In the genomic region with DNA sequence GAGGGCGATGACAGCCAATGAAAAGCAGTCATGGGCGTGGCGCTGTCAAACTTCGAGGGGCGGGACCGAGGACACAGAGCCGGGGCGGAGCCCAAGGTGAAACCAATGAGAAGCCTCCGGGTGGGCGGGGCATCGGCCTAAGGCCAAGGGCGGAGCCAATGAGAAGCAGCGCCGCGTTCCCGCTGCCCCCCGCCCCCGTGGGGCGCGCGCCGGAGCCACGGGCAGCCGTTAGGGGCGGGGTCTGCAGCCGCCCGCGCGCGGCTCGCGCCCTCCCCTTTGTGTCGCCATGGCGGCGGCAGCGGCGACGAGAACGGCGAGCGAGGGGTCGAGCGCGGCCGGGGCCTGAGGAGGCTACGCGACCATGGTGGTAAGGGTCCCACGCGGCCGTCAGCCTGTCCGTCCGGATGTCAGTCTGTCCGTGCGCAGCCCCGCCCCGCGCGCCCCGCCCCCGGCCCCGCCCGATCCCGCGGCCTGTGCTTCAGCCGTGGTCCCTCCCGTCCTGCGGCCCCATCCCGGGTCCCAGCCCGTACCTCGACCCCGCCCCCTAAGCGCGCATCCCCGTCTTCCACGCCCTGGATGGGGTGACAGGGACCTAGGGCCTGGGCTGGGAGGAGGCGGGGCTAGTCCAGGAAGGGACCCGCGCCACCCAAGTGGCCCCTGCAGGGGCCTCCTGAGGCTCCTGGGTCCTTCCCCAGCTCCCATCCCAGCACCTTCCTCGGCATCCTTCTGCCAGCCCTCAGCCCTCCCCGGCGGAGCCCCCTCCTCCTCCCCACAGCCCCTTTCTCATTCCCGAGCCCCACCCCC, we compare ENCODE assay signal across 1 cellular context.
TF ChIP-seq lines count a peak whose summit lies in the region.

A gene with protein sequence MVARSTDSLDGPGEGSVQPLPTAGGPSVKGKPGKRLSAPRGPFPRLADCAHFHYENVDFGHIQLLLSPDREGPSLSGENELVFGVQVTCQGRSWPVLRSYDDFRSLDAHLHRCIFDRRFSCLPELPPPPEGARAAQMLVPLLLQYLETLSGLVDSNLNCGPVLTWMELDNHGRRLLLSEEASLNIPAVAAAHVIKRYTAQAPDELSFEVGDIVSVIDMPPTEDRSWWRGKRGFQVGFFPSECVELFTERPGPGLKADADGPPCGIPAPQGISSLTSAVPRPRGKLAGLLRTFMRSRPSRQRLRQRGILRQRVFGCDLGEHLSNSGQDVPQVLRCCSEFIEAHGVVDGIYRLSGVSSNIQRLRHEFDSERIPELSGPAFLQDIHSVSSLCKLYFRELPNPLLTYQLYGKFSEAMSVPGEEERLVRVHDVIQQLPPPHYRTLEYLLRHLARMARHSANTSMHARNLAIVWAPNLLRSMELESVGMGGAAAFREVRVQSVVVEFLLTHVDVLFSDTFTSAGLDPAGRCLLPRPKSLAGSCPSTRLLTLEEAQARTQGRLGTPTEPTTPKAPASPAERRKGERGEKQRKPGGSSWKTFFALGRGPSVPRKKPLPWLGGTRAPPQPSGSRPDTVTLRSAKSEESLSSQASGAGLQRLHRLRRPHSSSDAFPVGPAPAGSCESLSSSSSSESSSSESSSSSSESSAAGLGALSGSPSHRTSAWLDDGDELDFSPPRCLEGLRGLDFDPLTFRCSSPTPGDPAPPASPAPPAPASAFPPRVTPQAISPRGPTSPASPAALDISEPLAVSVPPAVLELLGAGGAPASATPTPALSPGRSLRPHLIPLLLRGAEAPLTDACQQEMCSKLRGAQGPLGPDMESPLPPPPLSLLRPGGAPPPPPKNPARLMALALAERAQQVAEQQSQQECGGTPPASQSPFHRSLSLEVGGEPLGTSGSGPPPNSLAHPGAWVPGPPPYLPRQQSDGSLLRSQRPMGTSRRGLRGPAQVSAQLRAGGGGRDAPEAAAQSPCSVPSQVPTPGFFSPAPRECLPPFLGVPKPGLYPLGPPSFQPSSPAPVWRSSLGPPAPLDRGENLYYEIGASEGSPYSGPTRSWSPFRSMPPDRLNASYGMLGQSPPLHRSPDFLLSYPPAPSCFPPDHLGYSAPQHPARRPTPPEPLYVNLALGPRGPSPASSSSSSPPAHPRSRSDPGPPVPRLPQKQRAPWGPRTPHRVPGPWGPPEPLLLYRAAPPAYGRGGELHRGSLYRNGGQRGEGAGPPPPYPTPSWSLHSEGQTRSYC (plus strand): TSS at position 267 of the 804 bp plus-strand sequence. CDS start 95 bp downstream, at position 362.

TF ChIP-seq in K562, 482 proteins besides CTCF, POLR2A, EP300 and RAD21 (continued from another document and continues in another):
- TF ChIP-seq CREB5 (CRISPR knock-in tag; IDR thresholded peaks at IDR 0.05) = no peak
- TF ChIP-seq HES1 (IDR thresholded peaks at IDR 0.05; ENCODE audit: low read depth) = no peak
- TF ChIP-seq POLR2AphosphoS2 (IDR thresholded peaks at IDR 0.05; ENCODE audit: low read length) = no peak
- TF ChIP-seq, protein P1, sequence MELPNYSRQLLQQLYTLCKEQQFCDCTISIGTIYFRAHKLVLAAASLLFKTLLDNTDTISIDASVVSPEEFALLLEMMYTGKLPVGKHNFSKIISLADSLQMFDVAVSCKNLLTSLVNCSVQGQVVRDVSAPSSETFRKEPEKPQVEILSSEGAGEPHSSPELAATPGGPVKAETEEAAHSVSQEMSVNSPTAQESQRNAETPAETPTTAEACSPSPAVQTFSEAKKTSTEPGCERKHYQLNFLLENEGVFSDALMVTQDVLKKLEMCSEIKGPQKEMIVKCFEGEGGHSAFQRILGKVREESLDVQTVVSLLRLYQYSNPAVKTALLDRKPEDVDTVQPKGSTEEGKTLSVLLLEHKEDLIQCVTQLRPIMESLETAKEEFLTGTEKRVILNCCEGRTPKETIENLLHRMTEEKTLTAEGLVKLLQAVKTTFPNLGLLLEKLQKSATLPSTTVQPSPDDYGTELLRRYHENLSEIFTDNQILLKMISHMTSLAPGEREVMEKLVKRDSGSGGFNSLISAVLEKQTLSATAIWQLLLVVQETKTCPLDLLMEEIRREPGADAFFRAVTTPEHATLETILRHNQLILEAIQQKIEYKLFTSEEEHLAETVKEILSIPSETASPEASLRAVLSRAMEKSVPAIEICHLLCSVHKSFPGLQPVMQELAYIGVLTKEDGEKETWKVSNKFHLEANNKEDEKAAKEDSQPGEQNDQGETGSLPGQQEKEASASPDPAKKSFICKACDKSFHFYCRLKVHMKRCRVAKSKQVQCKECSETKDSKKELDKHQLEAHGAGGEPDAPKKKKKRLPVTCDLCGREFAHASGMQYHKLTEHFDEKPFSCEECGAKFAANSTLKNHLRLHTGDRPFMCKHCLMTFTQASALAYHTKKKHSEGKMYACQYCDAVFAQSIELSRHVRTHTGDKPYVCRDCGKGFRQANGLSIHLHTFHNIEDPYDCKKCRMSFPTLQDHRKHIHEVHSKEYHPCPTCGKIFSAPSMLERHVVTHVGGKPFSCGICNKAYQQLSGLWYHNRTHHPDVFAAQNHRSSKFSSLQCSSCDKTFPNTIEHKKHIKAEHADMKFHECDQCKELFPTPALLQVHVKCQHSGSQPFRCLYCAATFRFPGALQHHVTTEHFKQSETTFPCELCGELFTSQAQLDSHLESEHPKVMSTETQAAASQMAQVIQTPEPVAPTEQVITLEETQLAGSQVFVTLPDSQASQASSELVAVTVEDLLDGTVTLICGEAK (IDR thresholded peaks at IDR 0.05) = no peak
- TF ChIP-seq, protein P1 (CRISPR knock-in tag; IDR thresholded peaks at IDR 0.05) = no peak
- TF ChIP-seq STAT5B (CRISPR knock-in tag; IDR thresholded peaks at IDR 0.05) = no peak
- TF ChIP-seq, protein P2, sequence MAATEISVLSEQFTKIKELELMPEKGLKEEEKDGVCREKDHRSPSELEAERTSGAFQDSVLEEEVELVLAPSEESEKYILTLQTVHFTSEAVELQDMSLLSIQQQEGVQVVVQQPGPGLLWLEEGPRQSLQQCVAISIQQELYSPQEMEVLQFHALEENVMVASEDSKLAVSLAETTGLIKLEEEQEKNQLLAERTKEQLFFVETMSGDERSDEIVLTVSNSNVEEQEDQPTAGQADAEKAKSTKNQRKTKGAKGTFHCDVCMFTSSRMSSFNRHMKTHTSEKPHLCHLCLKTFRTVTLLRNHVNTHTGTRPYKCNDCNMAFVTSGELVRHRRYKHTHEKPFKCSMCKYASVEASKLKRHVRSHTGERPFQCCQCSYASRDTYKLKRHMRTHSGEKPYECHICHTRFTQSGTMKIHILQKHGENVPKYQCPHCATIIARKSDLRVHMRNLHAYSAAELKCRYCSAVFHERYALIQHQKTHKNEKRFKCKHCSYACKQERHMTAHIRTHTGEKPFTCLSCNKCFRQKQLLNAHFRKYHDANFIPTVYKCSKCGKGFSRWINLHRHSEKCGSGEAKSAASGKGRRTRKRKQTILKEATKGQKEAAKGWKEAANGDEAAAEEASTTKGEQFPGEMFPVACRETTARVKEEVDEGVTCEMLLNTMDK (IDR thresholded peaks at IDR 0.05; ENCODE audit: borderline replicate concordance, insufficient read depth, low read depth, low read length, poor library complexity, severe bottlenecking) = no peak
- TF ChIP-seq ZNF197 (CRISPR knock-in tag; IDR thresholded peaks at IDR 0.05; ENCODE audit: low read depth) = no peak
- TF ChIP-seq ZNF436 (CRISPR knock-in tag; IDR thresholded peaks at IDR 0.05) = no peak
- no peak for TF ChIP-seq STAT5A (IDR thresholded peaks at IDR 0.05; ENCODE audit: borderline replicate concordance, low read length)
- TF ChIP-seq FIP1L1 (IDR thresholded peaks at IDR 0.05; ENCODE audit: low read depth, low read length, poor library complexity, severe bottlenecking) = no peak
- no peak for TF ChIP-seq FUS (optimal IDR thresholded peaks at IDR 0.05; ENCODE audit: low read depth, low read length)
- no peak for TF ChIP-seq ESRRB (CRISPR knock-in tag; IDR thresholded peaks at IDR 0.05; ENCODE audit: borderline replicate concordance)
- no peak for TF ChIP-seq SMARCC2 (IDR thresholded peaks at IDR 0.05; ENCODE audit: low read depth)
- TF ChIP-seq NFIC (IDR thresholded peaks at IDR 0.05) = no peak
- TF ChIP-seq CHCHD3 (CRISPR knock-in tag; IDR thresholded peaks at IDR 0.05) = no peak
- TF ChIP-seq ZNF143 (CRISPR knock-in tag; IDR thresholded peaks at IDR 0.05) = no peak
- TF ChIP-seq TRIM24 (IDR thresholded peaks at IDR 0.05) = no peak
- TF ChIP-seq ZNF644 (tag; IDR thresholded peaks at IDR 0.05; ENCODE audit: low read depth) = no peak
- TF ChIP-seq SRF (CRISPR knock-in tag; IDR thresholded peaks at IDR 0.05) = no peak
- TF ChIP-seq ZFP36 (IDR thresholded peaks at IDR 0.05; ENCODE audit: low read depth, low read length, partially characterized antibody) = no peak
- TF ChIP-seq, protein P3, sequence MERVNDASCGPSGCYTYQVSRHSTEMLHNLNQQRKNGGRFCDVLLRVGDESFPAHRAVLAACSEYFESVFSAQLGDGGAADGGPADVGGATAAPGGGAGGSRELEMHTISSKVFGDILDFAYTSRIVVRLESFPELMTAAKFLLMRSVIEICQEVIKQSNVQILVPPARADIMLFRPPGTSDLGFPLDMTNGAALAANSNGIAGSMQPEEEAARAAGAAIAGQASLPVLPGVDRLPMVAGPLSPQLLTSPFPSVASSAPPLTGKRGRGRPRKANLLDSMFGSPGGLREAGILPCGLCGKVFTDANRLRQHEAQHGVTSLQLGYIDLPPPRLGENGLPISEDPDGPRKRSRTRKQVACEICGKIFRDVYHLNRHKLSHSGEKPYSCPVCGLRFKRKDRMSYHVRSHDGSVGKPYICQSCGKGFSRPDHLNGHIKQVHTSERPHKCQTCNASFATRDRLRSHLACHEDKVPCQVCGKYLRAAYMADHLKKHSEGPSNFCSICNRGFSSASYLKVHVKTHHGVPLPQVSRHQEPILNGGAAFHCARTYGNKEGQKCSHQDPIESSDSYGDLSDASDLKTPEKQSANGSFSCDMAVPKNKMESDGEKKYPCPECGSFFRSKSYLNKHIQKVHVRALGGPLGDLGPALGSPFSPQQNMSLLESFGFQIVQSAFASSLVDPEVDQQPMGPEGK (CRISPR knock-in tag; IDR thresholded peaks at IDR 0.05; ENCODE audit: borderline replicate concordance) = no peak
- TF ChIP-seq, protein P4, sequence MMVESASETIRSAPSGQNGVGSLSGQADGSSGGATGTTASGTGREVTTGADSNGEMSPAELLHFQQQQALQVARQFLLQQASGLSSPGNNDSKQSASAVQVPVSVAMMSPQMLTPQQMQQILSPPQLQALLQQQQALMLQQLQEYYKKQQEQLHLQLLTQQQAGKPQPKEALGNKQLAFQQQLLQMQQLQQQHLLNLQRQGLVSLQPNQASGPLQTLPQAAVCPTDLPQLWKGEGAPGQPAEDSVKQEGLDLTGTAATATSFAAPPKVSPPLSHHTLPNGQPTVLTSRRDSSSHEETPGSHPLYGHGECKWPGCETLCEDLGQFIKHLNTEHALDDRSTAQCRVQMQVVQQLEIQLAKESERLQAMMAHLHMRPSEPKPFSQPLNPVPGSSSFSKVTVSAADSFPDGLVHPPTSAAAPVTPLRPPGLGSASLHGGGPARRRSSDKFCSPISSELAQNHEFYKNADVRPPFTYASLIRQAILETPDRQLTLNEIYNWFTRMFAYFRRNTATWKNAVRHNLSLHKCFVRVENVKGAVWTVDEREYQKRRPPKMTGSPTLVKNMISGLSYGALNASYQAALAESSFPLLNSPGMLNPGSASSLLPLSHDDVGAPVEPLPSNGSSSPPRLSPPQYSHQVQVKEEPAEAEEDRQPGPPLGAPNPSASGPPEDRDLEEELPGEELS (CRISPR knock-in tag; IDR thresholded peaks at IDR 0.05; ENCODE audit: borderline replicate concordance) = no peak
- 0 out of 2 replicates have a peak, but pooled peaks have one; percentile 35 for TF ChIP-seq MTA3 (IDR thresholded peaks at IDR 0.05; ENCODE audit: borderline replicate concordance)
- no peak for TF ChIP-seq ZNF277 (CRISPR knock-in tag; IDR thresholded peaks at IDR 0.05; ENCODE audit: borderline replicate concordance)
- TF ChIP-seq XRCC4 (IDR thresholded peaks at IDR 0.05; ENCODE audit: extremely low read depth, insufficient read depth, insufficient read length) = no peak
